ENCODE assay signal across 8 cellular contexts in the genomic region with DNA sequence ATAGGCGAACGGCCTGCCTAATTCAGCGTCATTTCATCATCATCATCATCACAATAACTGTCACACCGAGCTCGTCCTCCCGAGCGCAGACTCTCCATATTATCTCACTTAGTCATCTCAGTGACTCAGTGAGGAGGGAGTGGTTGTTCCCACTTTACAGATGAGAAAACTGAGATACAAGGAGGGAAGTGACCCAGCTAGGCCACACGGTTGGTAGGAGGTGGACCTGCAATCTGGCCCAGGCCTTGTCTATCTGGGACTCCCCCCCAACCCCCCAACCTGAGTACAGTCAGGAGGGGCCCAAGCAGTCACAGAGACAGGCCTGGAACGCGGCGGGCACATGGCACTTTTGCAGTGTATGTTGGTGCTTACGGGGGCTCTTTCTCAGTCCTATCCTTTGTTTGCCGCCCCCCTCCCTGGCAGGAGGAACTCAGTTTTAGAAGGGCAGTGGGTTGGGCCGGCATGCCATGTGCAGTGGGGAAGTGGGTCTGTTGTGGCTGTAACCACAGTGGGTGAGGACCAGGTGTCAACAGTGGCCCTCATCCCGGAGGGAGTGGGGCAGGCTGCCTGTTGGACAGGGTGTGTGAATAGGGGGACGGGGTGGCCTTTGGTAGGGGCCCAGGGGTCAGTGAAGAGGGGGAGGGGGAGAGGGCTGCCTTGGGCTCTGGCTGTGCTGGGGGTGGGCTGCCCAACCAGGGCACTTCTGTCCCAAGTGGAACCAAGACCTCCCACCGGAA. TPM values are rescaled to one million over a fixed set of nuclear protein-coding genes. Genes with fewer than 3 reads are reported as not detected.
DNase-seq lines count a peak whose midpoint lies in the region; ATAC-seq, FAIRE-seq and TF ChIP-seq lines count a peak whose summit lies in the region.

No MANE protein-coding gene starts in this region.

- H3K9me2 ChIP-seq in PC-3 (replicated peaks; ENCODE audit: low read length) = no peaks in the 10 kb centered on the region

- no peak overlapping the region for H3K14ac ChIP-seq in H1 (ENCODE audit: insufficient read length)

- H2BK20ac ChIP-seq in H1 (ENCODE audit: low read length) = 0 out of 2 replicates have a peak overlapping the region, but pooled peaks have one; percentile 4

- no peak overlapping the region; the same call in 1 of the 2 replicates for H2BK5ac ChIP-seq in H1 (ENCODE audit: low read depth, low read length)

- no peak for TF ChIP-seq EP300 in H1 (IDR thresholded peaks at IDR 0.05; ENCODE audit: borderline replicate concordance in 1 of 2, low read depth in 2 of 2, low read length in 2 of 2)

- H3K27me3 ChIP-seq in PC-3 (ENCODE audit: low read length) = no peaks in the 10 kb centered on the region
- H3K27me3 ChIP-seq in H1 (replicated peaks in 1 of 4; ENCODE audit: control insufficient read depth in 3 of 4, extremely low read depth in 1 of 4, insufficient read depth in 3 of 4, low read length in 3 of 4) = peaks cover 0 to 6% (median 2%) of the 10 kb centered on the region in 4 experiments; a peak in 3 of 7 replicates

- TF ChIP-seq CTCF in CD14-positive monocyte (IDR thresholded peaks at IDR 0.05) = no peak
- no peak for TF ChIP-seq CTCF in PC-3 (conservative IDR thresholded peaks at IDR 0.05; ENCODE audit: low read depth, low read length)
- TF ChIP-seq CTCF in H1 (IDR thresholded peaks at IDR 0.05; ENCODE audit: control extremely low read depth in 1 of 3, insufficient read depth in 1 of 3, low read depth in 1 of 3, low read length in 3 of 3) = no peak
- TF ChIP-seq CTCF in neural crest cell (conservative IDR thresholded peaks at IDR 0.05) = no peak
- TF ChIP-seq CTCF in GM20000 (IDR thresholded peaks at IDR 0.05; ENCODE audit: extremely low read depth, missing control alignments) = no peak

- H3K27me3 Mint-ChIP-seq in CD14-positive monocyte (ENCODE audit: low read depth in 3 of 3) (peaks cover 16 to 29% (median 18%) of the 10 kb centered on the region in 3 donors), neural crest cell (ENCODE audit: low read depth) (no peaks in the 10 kb centered on the region)

- DNase-seq in CD14-positive monocyte (ENCODE audit: low spot score) = peak; percentile 63
- peak; percentile 41 for DNase-seq in PC-3
- no peak for DNase-seq in H1 (ENCODE audit: low read depth in 1 of 2, low spot score in 2 of 2)
- no peak for DNase-seq in neural crest cell (ENCODE audit: low read depth, low spot score)
- DNase-seq in NCI-H510A treated with DMSO at 0.1 percent for 48 hours (lab: John Stamatoyannopoulos, UW) = no peak
- DNase-seq in GM20000 (ENCODE audit: low spot score) = no peak
- no peak for DNase-seq in hepatic stellate cell (ENCODE audit: low spot score)

- H3K56ac ChIP-seq in H1 (replicated peaks; ENCODE audit: insufficient read length, low read depth, low read length) = no peak overlapping the region

- H2AFZ ChIP-seq in PC-3 (ENCODE audit: low read length) = peak overlapping the region; percentile 81; the same call in 1 of the 2 replicates
- no peak overlapping the region for H2AFZ ChIP-seq in H1 (ENCODE audit: low read length)

- H3K4me1 Mint-ChIP-seq in CD14-positive monocyte (peaks cover 36% of the 10 kb centered on the region), neural crest cell (peaks cover 53% of the 10 kb centered on the region)

- no peak for FAIRE-seq in H1 (lab: Jason Lieb, UNC)

- H3K23me2 ChIP-seq in H1 (ENCODE audit: low read depth, low read length) = peaks cover 10% of the 10 kb centered on the region; the same call in 1 of the 2 replicates

- H3K4ac ChIP-seq in H1 (replicated peaks; ENCODE audit: insufficient read length, low read depth, low read length) = peak overlapping the region; percentile 91

- H2AK5ac ChIP-seq in H1 (ENCODE audit: low read depth, low read length) = no peak overlapping the region; the same call in 1 of the 2 replicates

- POLR2A ChIA-PET in PC-3 (lab: Charles Lee; ENCODE audit: unreplicated experiment) = interaction anchor here (0.7 kb wide), 2 partner anchors 54 to 118 kb away, joined by 5 to 10 read pairs; no protein-coding TSS in a partner anchor
- POLR2A ChIA-PET in H1 (lab: Charles Lee; ENCODE audit: partially characterized antibody) = interaction anchor here (0.7 to 1.7 kb wide), 5 partner anchors 12 to 156 kb away, joined by 3 to 4 read pairs (median 3); no protein-coding TSS in a partner anchor

- H3K18ac ChIP-seq in H1 (ENCODE audit: extremely low read depth, low read length) = peak overlapping the region; percentile 71

- H3K79me2 ChIP-seq in PC-3 (ENCODE audit: low read length) = peaks cover 27% of the 10 kb centered on the region
- peaks cover 1 to 20% of the 10 kb centered on the region in 2 experiments; a peak in 3 of 4 replicates for H3K79me2 ChIP-seq in H1 (ENCODE audit: control insufficient read depth in 1 of 2, insufficient read depth in 2 of 2, low read length in 2 of 2)

- no peak overlapping the region for H4K8ac ChIP-seq in H1 (ENCODE audit: extremely low read depth, insufficient read depth, low read length)

- H3K4me3 ChIP-seq in PC-3 (ENCODE audit: low read length) (peak overlapping the region; percentile 81), H1 (ENCODE audit: extremely low read depth in 1 of 4, insufficient read depth in 2 of 4, low read depth in 3 of 4, low read length in 4 of 4) (peak overlapping the region in 2 of 4 experiments; percentile 63 to 65; a peak in 3 of 8 replicates)

- H3K9me3 Mint-ChIP-seq in CD14-positive monocyte = no peaks in the 10 kb centered on the region
- no peaks in the 10 kb centered on the region for H3K9me3 Mint-ChIP-seq in neural crest cell

- H3K79me1 ChIP-seq in H1 (ENCODE audit: low read depth, low read length) = peaks cover 5% of the 10 kb centered on the region

- TF ChIP-seq RAD21 in H1 (IDR thresholded peaks at IDR 0.05 in 1 of 2, conservative IDR thresholded peaks at IDR 0.05 in 1 of 2; ENCODE audit: low read depth in 2 of 2, low read length in 2 of 2) = no peak

- H3K9ac ChIP-seq in PC-3 (ENCODE audit: low read length) (0 out of 2 replicates have a peak overlapping the region, but pooled peaks have one; percentile 72), H1 (replicated peaks in 1 of 4; ENCODE audit: extremely low read depth in 1 of 4, low read depth in 3 of 4, low read length in 3 of 4) (no peak overlapping the region; a peak in 2 of 7 replicates)

- H3K4me1 ChIP-seq in PC-3 (ENCODE audit: insufficient read depth, low read length) (peaks cover 14% of the 10 kb centered on the region; the same call in 1 of the 2 replicates), H1 (replicated peaks in 1 of 4; ENCODE audit: control insufficient read depth in 3 of 4, insufficient read depth in 4 of 4, low read length in 3 of 4) (peaks cover 0 to 51% (median 30%) of the 10 kb centered on the region in 4 experiments; a peak in 6 of 7 replicates)

- no peak for TF ChIP-seq POLR2A in H1 (IDR thresholded peaks at IDR 0.05; ENCODE audit: control extremely low read depth in 1 of 2, low read depth in 2 of 2, low read length in 2 of 2)

- H3K36me3 Mint-ChIP-seq in CD14-positive monocyte (peaks cover 2 to 6% of the 10 kb centered on the region in 2 donors), neural crest cell (ENCODE audit: low read depth) (no peaks in the 10 kb centered on the region)

- CTCF ChIA-PET in PC-3 (lab: Charles Lee) = no interaction called here
- CTCF ChIA-PET in H1 (lab: Charles Lee; ENCODE audit: partially characterized antibody) = interaction anchor here (0.6 to 1.0 kb wide), 4 partner anchors 110 to 153 kb away, joined by 3 read pairs; no protein-coding TSS in a partner anchor

- H3K36me3 ChIP-seq in PC-3 (ENCODE audit: low read depth, low read length) (no peaks in the 10 kb centered on the region), H1 (ENCODE audit: control insufficient read depth in 2 of 4, insufficient read depth in 4 of 4, low read length in 3 of 4) (no peaks in the 10 kb centered on the region)

- H2BK12ac ChIP-seq in H1 (ENCODE audit: low read depth, low read length) = peak overlapping the region; percentile 96; the same call in 1 of the 2 replicates

- intact Hi-C loops in CD14-positive monocyte (cut with micrococcal nuclease) (loop anchor here (2.0 to 10.0 kb wide), 9 partner anchors 16 to 260 kb away; partner anchors contain the start of gene BRD3 (in 1 of the 2)), PC-3 (cut with micrococcal nuclease) (loop anchor here (10.0 kb wide), 1 partner anchor 90 kb away; no protein-coding TSS in a partner anchor)

- H3K4me3 Mint-ChIP-seq in CD14-positive monocyte (peak overlapping the region; percentile 81 to 87), neural crest cell (peak overlapping the region; percentile 84)

- H3K27ac ChIP-seq in PC-3 (ENCODE audit: low read length) = no peak overlapping the region
- no peak overlapping the region for H3K27ac ChIP-seq in H1 (ENCODE audit: low read depth, low read length)

- H3K9me3 ChIP-seq in PC-3 (ENCODE audit: low read length) (no peaks in the 10 kb centered on the region), H1 (ENCODE audit: insufficient read depth in 2 of 2, low read depth in 1 of 2, low read length in 1 of 2) (no peaks in the 10 kb centered on the region)

- 0 out of 2 replicates have a peak overlapping the region, but pooled peaks have one; percentile 40 for H2BK15ac ChIP-seq in H1 (ENCODE audit: low read length)

- ATAC-seq in PC-3 = no peak
- no peak for ATAC-seq in GM21381 (IDR thresholded peaks at IDR 0.05; ENCODE audit: unreplicated experiment)

- H3K4me2 ChIP-seq in PC-3 (ENCODE audit: low read length) (peak overlapping the region; percentile 98), H1 (ENCODE audit: insufficient read depth in 1 of 2, low read depth in 2 of 2, low read length in 2 of 2) (peak overlapping the region; percentile 76 to 90; a peak in 3 of 4 replicates)

- peak overlapping the region; percentile 47 for H2BK120ac ChIP-seq in H1 (replicated peaks; ENCODE audit: low read depth, low read length)

- H4K5ac ChIP-seq in H1 (ENCODE audit: insufficient read length, low read depth, low read length) = no peak overlapping the region

- H3K23ac ChIP-seq in H1 (ENCODE audit: insufficient read length) = no peak overlapping the region

- BruUV-seq in PC-3 (replicated peaks; lab: Mats Ljungman, UMichigan) = no TSS peak

- 87% methylated on average over 17 of the region's 17 CpGs; no CpG with 5 or more reads in 1 of the 2 experiments for WGBS in H1 (ENCODE audit: extremely low coverage in 1 of 2, insufficient coverage in 1 of 2, insufficient read length in 1 of 2, insufficient replicate concordance in 2 of 2, low coverage in 1 of 2, low lambda C conversion rate in 2 of 2, missing lambda C conversion rate in 1 of 2), 2 experiments

- no peaks in the 10 kb centered on the region for H3F3A ChIP-seq in PC-3 (ENCODE audit: low read length, unreplicated experiment)

- H3K27ac Mint-ChIP-seq in CD14-positive monocyte (peak overlapping the region; percentile 38 to 89 (median 83)), neural crest cell (ENCODE audit: unreplicated experiment) (peak overlapping the region; percentile 27)

- H4K91ac ChIP-seq in H1 (replicated peaks; ENCODE audit: insufficient read length, low read length) = peak overlapping the region; percentile 91

- H4K20me1 ChIP-seq in PC-3 (ENCODE audit: low read length) (peaks cover 6% of the 10 kb centered on the region; the same call in 1 of the 2 replicates), H1 (replicated peaks in 1 of 2; ENCODE audit: control insufficient read depth in 1 of 2, insufficient read depth in 2 of 2, low read length in 2 of 2) (peaks cover 5 to 13% of the 10 kb centered on the region in 2 experiments)

RNA-seq across cellular contexts. Expression of gene RXRA, which starts 1.7 kb away (rescaled TPM):
- 10 to 100 TPM; 15.8 to 23.2 TPM for polyA plus RNA-seq in CD14-positive monocyte
- 17.5 and 23.3 TPM in 2 replicates for total RNA-seq in PC-3 (2014; rRNA removed)
- total RNA-seq in H1 (2021; fragmentation: NEBNext Ultra II Directional; extraction: Animal tissue kit (Norgen Biotek cat#: 25700)) = 28.1 and 29.4 TPM in 2 replicates
- 9.8 and 21.0 TPM in 2 replicates for polyA plus RNA-seq in H1 (2011; rRNA removed)
- 14.3 TPM for polyA plus RNA-seq in H1 (2011; cell fraction: cytosol; rRNA removed)
- polyA plus RNA-seq in H1 (2011; cell fraction: nucleus; rRNA removed) = 27.1 TPM
- polyA plus RNA-seq in H1 (2012, experiment 1 of 2) = 14.2 to 23.4 TPM (median 21.5 TPM) in 4 replicates
- polyA plus RNA-seq in H1 (2012, experiment 2 of 2) = 17.1 TPM
- polyA plus RNA-seq in H1 (2013, experiment 1 of 2) = 14.4 TPM
- polyA plus RNA-seq in H1 (2013, experiment 2 of 2) = 14.7 TPM
- 9.7 and 12.2 TPM in 2 replicates for polyA minus RNA-seq in H1 (2011; rRNA and poly(A)+ RNA removed)
- 14.5 TPM for polyA minus RNA-seq in H1 (2011; cell fraction: cytosol; rRNA and poly(A)+ RNA removed)
- 13.4 TPM for polyA minus RNA-seq in H1 (2011; cell fraction: nucleus; rRNA and poly(A)+ RNA removed)
- total RNA-seq in neural crest cell = 40.0 and 41.2 TPM in 2 replicates

Comparison
In these comparisons a context has a peak if more than half of its experiments do, and no peak if none do; other contexts are left out.
1. DNase-seq: peak in CD14-positive monocyte (single experiment) and PC-3 (single experiment); none in H1 (0 of 2), neural crest cell (single experiment), NCI-H510A treated with DMSO at 0.1 percent for 48 hours (single experiment), GM20000 (single experiment) and hepatic stellate cell (single experiment).